Comparison of ENCODE assay signal across 23 cellular contexts in the genomic region with DNA sequence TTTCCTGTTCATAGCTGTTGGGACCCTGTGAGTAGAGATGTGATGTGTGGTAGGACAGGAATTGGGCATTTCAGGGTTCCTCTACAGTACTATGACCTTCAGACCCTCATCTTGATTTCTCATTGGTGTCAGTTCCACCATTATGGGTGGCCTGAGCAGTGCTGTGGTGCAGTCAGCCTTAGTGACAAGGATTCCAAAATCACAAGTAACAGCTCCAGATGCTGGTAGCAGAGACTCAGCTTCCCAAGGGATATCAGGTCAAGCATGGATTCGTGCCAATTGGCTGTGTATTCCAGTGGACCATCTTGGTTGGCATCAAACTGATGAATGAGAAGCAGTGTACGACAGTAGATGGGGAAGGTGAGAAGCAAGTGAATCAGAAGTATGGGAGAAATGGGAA. TPM values are rescaled to one million over a fixed set of nuclear protein-coding genes. Genes with fewer than 3 reads are reported as not detected.
DNase-seq lines count a peak whose midpoint lies in the region; ATAC-seq and TF ChIP-seq lines count a peak whose summit lies in the region.
"Had no signal": no experiment of that assay in that cellular context is flagged by ENCODE, and none has a peak within 500 bp of the region (broad histone marks: within the 10 kb centered on the region; RNA-seq: fewer than 3 reads in every experiment).

No MANE protein-coding gene starts in this region.

- CTCF ChIA-PET in activated CD4-positive, alpha-beta T cell treated with anti-CD3 and anti-CD28 coated beads for 36 hours (lab: Charles Lee), result no interaction called here
- CTCF ChIA-PET in activated CD4-positive, alpha-beta T cell treated with anti-CD3 and anti-CD28 coated beads, Interleukin-2, amount 10 ng/mL, durations not matched to agents 7 days and 5 days (lab: Charles Lee), result no interaction called here

- no peak overlapping the region for H3K9ac ChIP-seq in stomach smooth muscle (ENCODE audit: low read length in 2 of 2)
- H3K9ac ChIP-seq: KMS-11 had no signal

- H3K27me3 ChIP-seq in stomach smooth muscle (ENCODE audit: control insufficient read depth in 1 of 2, insufficient read depth in 2 of 2, low read length in 2 of 2), result no peaks in the 10 kb centered on the region
- H3K27me3 ChIP-seq: SJSA1 had no signal

- H3K4me3 Mint-ChIP-seq in activated CD4-positive, alpha-beta T cell treated with anti-CD3 and anti-CD28 coated beads for 36 hours, result no peak overlapping the region
- no peak overlapping the region for H3K4me3 Mint-ChIP-seq in activated CD4-positive, alpha-beta T cell treated with anti-CD3 and anti-CD28 coated beads, Interleukin-2, amount 10 ng/mL, durations not matched to agents 7 days and 5 days
- no peak overlapping the region for H3K4me3 Mint-ChIP-seq in CD14-positive monocyte
- H3K4me3 Mint-ChIP-seq in activated T-helper 17 cell treated with anti-CD3 and anti-CD28 coated beads, Interleukin-2, amount 50 U/mL, for 72 hours, result no peak overlapping the region

- H3K36me3 ChIP-seq in stomach smooth muscle (ENCODE audit: control insufficient read depth in 2 of 2, insufficient read depth in 2 of 2, low read length in 2 of 2), result peaks cover 8 to 14% of the 10 kb centered on the region in 2 donors

- peaks cover 5% of the 10 kb centered on the region for H3K4me1 ChIP-seq in stomach smooth muscle (ENCODE audit: control insufficient read depth, insufficient read depth, low read length)

- H3K9me3 Mint-ChIP-seq in activated CD4-positive, alpha-beta T cell treated with anti-CD3 and anti-CD28 coated beads for 36 hours (ENCODE audit: low read depth), result no peaks in the 10 kb centered on the region
- H3K9me3 Mint-ChIP-seq in activated CD4-positive, alpha-beta T cell treated with anti-CD3 and anti-CD28 coated beads, Interleukin-2, amount 10 ng/mL, durations not matched to agents 7 days and 5 days, result no peaks in the 10 kb centered on the region
- H3K9me3 Mint-ChIP-seq in CD14-positive monocyte, result peaks cover 0 to 7% (median 2%) of the 10 kb centered on the region in 7 donors
- H3K9me3 Mint-ChIP-seq in activated T-helper 17 cell treated with anti-CD3 and anti-CD28 coated beads, Interleukin-2, amount 50 U/mL, for 72 hours, result no peaks in the 10 kb centered on the region

- TF ChIP-seq CTCF in CD14-positive monocyte (IDR thresholded peaks at IDR 0.05), result no peak

- no peaks in the 10 kb centered on the region for H3K27me3 Mint-ChIP-seq in activated CD4-positive, alpha-beta T cell treated with anti-CD3 and anti-CD28 coated beads for 36 hours
- H3K27me3 Mint-ChIP-seq in activated CD4-positive, alpha-beta T cell treated with anti-CD3 and anti-CD28 coated beads, Interleukin-2, amount 10 ng/mL, durations not matched to agents 7 days and 5 days, result no peaks in the 10 kb centered on the region
- H3K27me3 Mint-ChIP-seq in CD14-positive monocyte (ENCODE audit: low read depth in 3 of 3), result no peaks in the 10 kb centered on the region
- no peaks in the 10 kb centered on the region for H3K27me3 Mint-ChIP-seq in activated T-helper 17 cell treated with anti-CD3 and anti-CD28 coated beads, Interleukin-2, amount 50 U/mL, for 72 hours
- H3K27me3 Mint-ChIP-seq: CD4-positive, CD25-positive, alpha-beta regulatory T cell; IgD-negative memory B cell had no signal

- POLR2A ChIA-PET in activated CD4-positive, alpha-beta T cell treated with anti-CD3 and anti-CD28 coated beads for 36 hours (lab: Charles Lee), result no interaction called here
- POLR2A ChIA-PET in activated CD4-positive, alpha-beta T cell treated with anti-CD3 and anti-CD28 coated beads, Interleukin-2, amount 10 ng/mL, durations not matched to agents 7 days and 5 days (lab: Charles Lee), result no interaction called here

- no peaks in the 10 kb centered on the region for H3K9me3 ChIP-seq in stomach smooth muscle (ENCODE audit: control insufficient read depth in 2 of 2, low read length in 2 of 2)
- H3K9me3 ChIP-seq: SJSA1 had no signal

- peak overlapping the region; percentile 6 for H3K27ac Mint-ChIP-seq in activated CD4-positive, alpha-beta T cell treated with anti-CD3 and anti-CD28 coated beads for 36 hours
- H3K27ac Mint-ChIP-seq in activated CD4-positive, alpha-beta T cell treated with anti-CD3 and anti-CD28 coated beads, Interleukin-2, amount 10 ng/mL, durations not matched to agents 7 days and 5 days, result no peak overlapping the region
- H3K27ac Mint-ChIP-seq in CD14-positive monocyte, result peak overlapping the region; percentile 66 to 87 (median 83)
- peak overlapping the region; percentile 53 for H3K27ac Mint-ChIP-seq in activated T-helper 17 cell treated with anti-CD3 and anti-CD28 coated beads, Interleukin-2, amount 50 U/mL, for 72 hours

- no peak for ATAC-seq in activated CD4-positive, alpha-beta T cell treated with anti-CD3 and anti-CD28 coated beads for 36 hours
- ATAC-seq in activated T-helper 17 cell treated with anti-CD3 and anti-CD28 coated beads, Interleukin-2, amount 50 U/mL, for 72 hours (replicated peaks), result no peak
- ATAC-seq: HCT116 had no signal

- H3K4me1 Mint-ChIP-seq in activated CD4-positive, alpha-beta T cell treated with anti-CD3 and anti-CD28 coated beads for 36 hours, result peaks cover 17% of the 10 kb centered on the region
- H3K4me1 Mint-ChIP-seq in activated CD4-positive, alpha-beta T cell treated with anti-CD3 and anti-CD28 coated beads, Interleukin-2, amount 10 ng/mL, durations not matched to agents 7 days and 5 days, result peaks cover 19% of the 10 kb centered on the region
- H3K4me1 Mint-ChIP-seq in CD14-positive monocyte, result peaks cover 29% of the 10 kb centered on the region
- peaks cover 10% of the 10 kb centered on the region for H3K4me1 Mint-ChIP-seq in activated T-helper 17 cell treated with anti-CD3 and anti-CD28 coated beads, Interleukin-2, amount 50 U/mL, for 72 hours

- intact Hi-C loops in activated CD4-positive, alpha-beta T cell treated with anti-CD3 and anti-CD28 coated beads for 36 hours (cut with DNase I, micrococcal nuclease), result no loop called here
- intact Hi-C loops in CD14-positive monocyte (cut with micrococcal nuclease) (no loop called here), posterior cingulate gyrus (cut with DNase I) (no loop called here)

- no peak for DNase-seq in activated CD4-positive, alpha-beta T cell treated with anti-CD3 and anti-CD28 coated beads for 36 hours
- DNase-seq in activated CD4-positive, alpha-beta T cell treated with anti-CD3 and anti-CD28 coated beads, Interleukin-2, amount 10 ng/mL, durations not matched to agents 7 days and 5 days, result no peak
- DNase-seq in CD14-positive monocyte (ENCODE audit: low spot score) (no peak), posterior cingulate gyrus (no peak), SW480 (ENCODE audit: low spot score) (no peak)
- DNase-seq: 8988T; ACHN; Calu3; CD4-positive, CD25-positive, alpha-beta regulatory T cell; DND-41; MM.1S; NCI-H2029; NCI-H446 treated with DMSO at 0.1 percent for 48 hours; NCI-H526; NCI-H82; Right ventricle myocardium superior; RPMI8226 had no signal

- H3K4me3 ChIP-seq in stomach smooth muscle (ENCODE audit: low read length in 2 of 2), result no peak overlapping the region
- H3K4me3 ChIP-seq: SJSA1 had no signal

- H3K36me3 Mint-ChIP-seq in activated CD4-positive, alpha-beta T cell treated with anti-CD3 and anti-CD28 coated beads for 36 hours (ENCODE audit: low read depth), result peaks cover 21% of the 10 kb centered on the region
- peaks cover 30% of the 10 kb centered on the region for H3K36me3 Mint-ChIP-seq in activated CD4-positive, alpha-beta T cell treated with anti-CD3 and anti-CD28 coated beads, Interleukin-2, amount 10 ng/mL, durations not matched to agents 7 days and 5 days (ENCODE audit: low read depth)
- peaks cover 11 to 29% of the 10 kb centered on the region in 2 donors for H3K36me3 Mint-ChIP-seq in CD14-positive monocyte
- peaks cover 46% of the 10 kb centered on the region for H3K36me3 Mint-ChIP-seq in activated T-helper 17 cell treated with anti-CD3 and anti-CD28 coated beads, Interleukin-2, amount 50 U/mL, for 72 hours (ENCODE audit: low read depth)

- peak overlapping the region; percentile 11 for H3K27ac ChIP-seq in stomach smooth muscle (ENCODE audit: low read length)
- H3K27ac ChIP-seq: KMS-11, SJSA1 had no signal

RNA-seq across cellular contexts. Expression of gene SMIM26, which starts 3.8 kb away (rescaled TPM):
- total RNA-seq in activated CD4-positive, alpha-beta T cell treated with anti-CD3 and anti-CD28 coated beads for 36 hours, result 10 to 100 TPM; 64.4 to 66.2 TPM
- total RNA-seq in activated CD4-positive, alpha-beta T cell treated with anti-CD3 and anti-CD28 coated beads, Interleukin-2, amount 10 ng/mL, durations not matched to agents 7 days and 5 days, result 10 to 100 TPM; 55.2 to 73.4 TPM
- polyA plus RNA-seq in CD14-positive monocyte, result 100 to 1,000 TPM; 176 to 206 TPM
- total RNA-seq in activated T-helper 17 cell treated with anti-CD3 and anti-CD28 coated beads, Interleukin-2, amount 50 U/mL, for 72 hours, result 10 to 100 TPM; 55.5 to 67.9 TPM

RNA-seq across cellular contexts. Expression of gene DTD1, which starts 16.8 kb away (rescaled TPM):
- 10 to 100 TPM; 40.7 to 54.6 TPM for total RNA-seq in activated CD4-positive, alpha-beta T cell treated with anti-CD3 and anti-CD28 coated beads for 36 hours
- total RNA-seq in activated CD4-positive, alpha-beta T cell treated with anti-CD3 and anti-CD28 coated beads, Interleukin-2, amount 10 ng/mL, durations not matched to agents 7 days and 5 days, result 10 to 100 TPM; 17.7 to 19.4 TPM
- polyA plus RNA-seq in CD14-positive monocyte, result 10 to 100 TPM; 26.3 to 33.6 TPM
- 10 to 100 TPM; 34.9 to 45.8 TPM for total RNA-seq in activated T-helper 17 cell treated with anti-CD3 and anti-CD28 coated beads, Interleukin-2, amount 50 U/mL, for 72 hours
